15 cellular contexts compared by ENCODE assay signal in genomic region chr9:17519761-17520160, GRCh38. TPM values are rescaled to one million over a fixed set of nuclear protein-coding genes. Genes with fewer than 3 reads are reported as not detected.
DNase-seq lines count a peak whose midpoint lies in the region; ATAC-seq and TF ChIP-seq lines count a peak whose summit lies in the region.
"Had no signal": no experiment of that assay in that cellular context is flagged by ENCODE, and none has a peak within 500 bp of the region (broad histone marks: within the 10 kb centered on the region; RNA-seq: fewer than 3 reads in every experiment).

No MANE protein-coding gene starts in this region.

- H3K27ac ChIP-seq in body of pancreas, result no peak overlapping the region
- H3K27ac ChIP-seq: foreskin keratinocyte, ovary had no signal

- H3K79me2 ChIP-seq in Loucy (ENCODE audit: insufficient read depth, low read length), result no peaks in the 10 kb centered on the region

- no peaks in the 10 kb centered on the region for H4K20me1 ChIP-seq in Loucy (ENCODE audit: insufficient read depth, low read length, poor library complexity, severe bottlenecking)

- no peak overlapping the region for H3K4me2 ChIP-seq in Loucy (ENCODE audit: low read depth, low read length, poor library complexity, severe bottlenecking)

- H2AFZ ChIP-seq in Loucy (ENCODE audit: low read length), result 0 out of 2 replicates have a peak overlapping the region, but pooled peaks have one; percentile 11

- no peak overlapping the region for H3K4me3 ChIP-seq in Loucy (ENCODE audit: low read length, poor library complexity, severe bottlenecking)
- no peak overlapping the region for H3K4me3 ChIP-seq in body of pancreas
- H3K4me3 ChIP-seq: ovary had no signal

- no peaks in the 10 kb centered on the region for H3K27me3 ChIP-seq in Loucy (ENCODE audit: insufficient read depth, low read length, poor library complexity, severe bottlenecking)
- no peaks in the 10 kb centered on the region for H3K27me3 ChIP-seq in body of pancreas
- H3K27me3 ChIP-seq: ovary, stomach had no signal

- TF ChIP-seq POLR2A in body of pancreas (IDR thresholded peaks at IDR 0.05), result no peak

- DNase-seq in AG08396 (ENCODE audit: low spot score) (peak; percentile 7), body of pancreas (no peak), left lobe of liver (ENCODE audit: low spot score) (no peak), cardiac septum (ENCODE audit: low spot score) (no peak), MV-4-11 (lab: John Stamatoyannopoulos, UW) (no peak), SKM-1 (lab: John Stamatoyannopoulos, UW; ENCODE audit: unreplicated experiment) (no peak)
- DNase-seq: activated CD4-positive, alpha-beta T cell treated with anti-CD3 and anti-CD28 coated beads, Interleukin-2, amount 50 U/mL, for 48 hours; amygdala; foreskin keratinocyte; NCI-H187 treated with DMSO at 0.1 percent for 48 hours; ovary; small intestine; stomach had no signal

- H3K9me2 ChIP-seq in Loucy (replicated peaks; ENCODE audit: low read depth, low read length), result no peaks in the 10 kb centered on the region

- H3K36me3 ChIP-seq in Loucy (ENCODE audit: insufficient read depth, low read length), result no peaks in the 10 kb centered on the region
- no peaks in the 10 kb centered on the region for H3K36me3 ChIP-seq in body of pancreas (replicated peaks in 1 of 2; ENCODE audit: insufficient read depth in 1 of 2, low read depth in 2 of 2)
- H3K36me3 ChIP-seq: ovary, stomach had no signal

- no peak overlapping the region for H3K9ac ChIP-seq in Loucy (ENCODE audit: low read depth, low read length, poor library complexity, severe bottlenecking)

- TF ChIP-seq CTCF in Loucy (conservative IDR thresholded peaks at IDR 0.05; ENCODE audit: low read length) (no peak), body of pancreas (IDR thresholded peaks at IDR 0.05) (no peak)

- H3K4me1 ChIP-seq in Loucy (ENCODE audit: insufficient read depth, low read length, poor library complexity, severe bottlenecking) (no peaks in the 10 kb centered on the region), body of pancreas (peaks cover 3% of the 10 kb centered on the region)
- H3K4me1 ChIP-seq: foreskin keratinocyte had no signal

- peak; percentile 21 for ATAC-seq in body of pancreas
- peak; percentile 68 for ATAC-seq in left lobe of liver
- no peak for ATAC-seq in HG02938 (IDR thresholded peaks at IDR 0.05; ENCODE audit: unreplicated experiment)
- ATAC-seq: foreskin keratinocyte had no signal

- H3F3A ChIP-seq in Loucy (ENCODE audit: low read depth), result no peaks in the 10 kb centered on the region

- H3K9me3 ChIP-seq in Loucy (ENCODE audit: insufficient read depth, low read depth, low read length), result no peaks in the 10 kb centered on the region
- no peaks in the 10 kb centered on the region for H3K9me3 ChIP-seq in body of pancreas
- H3K9me3 ChIP-seq: ovary, stomach had no signal

- 10 to 14% methylated on average over 4 of the region's 4 CpGs for whole genome bisulfite sequencing in body of pancreas, 2 donors

- intact Hi-C loops in body of pancreas (cut with DNase I), result no loop called here
- intact Hi-C loops in cardiac septum (cut with DNase I), result no loop called here

RNA-seq across cellular contexts. Expression of gene SH3GL2, which starts 59.1 kb away (rescaled TPM):
- total RNA-seq in body of pancreas (1 to 10 TPM in 1 of 2 donors, under 1 TPM in 1; 0.78 to 1.3 TPM), left lobe of liver (not detected), cardiac septum (7.3 TPM)
- total RNA-seq: foreskin keratinocyte had no signal
